Comparison of ENCODE assay signal across 1 cellular context in genomic region chr21:42581676-42582371, GRCh38.
TF ChIP-seq lines count a peak whose summit lies in the region.

No MANE protein-coding gene starts in this region.

TF ChIP-seq in H1, 55 proteins besides CTCF, POLR2A, EP300 and RAD21 (continued from another document):
- TF ChIP-seq TCF12 (IDR thresholded peaks at IDR 0.05; ENCODE audit: low read depth, low read length) (no peak), ATF3 (IDR thresholded peaks at IDR 0.05; ENCODE audit: insufficient read depth, low read depth, low read length) (no peak), HDAC2 (IDR thresholded peaks at IDR 0.05; ENCODE audit: borderline replicate concordance in 1 of 2, low read depth in 2 of 2, low read length in 2 of 2) (no peak), ASH2L (IDR thresholded peaks at IDR 0.05; ENCODE audit: low read length) (no peak)
